Comparison of ENCODE assay signal across 8 cellular contexts in genomic region chr13:72565893-72566292, GRCh38.
DNase-seq lines count a peak whose midpoint lies in the region; ATAC-seq and TF ChIP-seq lines count a peak whose summit lies in the region.

No MANE protein-coding gene starts in this region.

- in situ Hi-C loops in ACHN (cut with HindIII; ENCODE audit: low pct_ligation_motif_present, low pct_unique_long_range_greater_than_20kb, low sequenced_read_pairs): no loop called here

- no peaks in the 10 kb centered on the region for H3K9me2 ChIP-seq in neural cell (ENCODE audit: insufficient read depth, low read length)

- H3K4me3 ChIP-seq in cardiac fibroblast (replicated peaks in 1 of 2; ENCODE audit: low read depth in 2 of 2, low read length in 2 of 2) (no peak overlapping the region), neural cell (ENCODE audit: low read length) (no peak overlapping the region), gastroesophageal sphincter (no peak overlapping the region)

- H3K9me3 ChIP-seq in neural cell (ENCODE audit: low read length): no peaks in the 10 kb centered on the region
- H3K9me3 ChIP-seq in gastroesophageal sphincter: no peaks in the 10 kb centered on the region

- 22 to 25% methylated on average over 1 of the region's 1 CpG for WGBS in gastroesophageal sphincter (ENCODE audit: low coverage in 1 of 2), 2 donors

- H3K36me3 ChIP-seq in neural cell (ENCODE audit: insufficient read depth, low read length) (no peaks in the 10 kb centered on the region), gastroesophageal sphincter (no peaks in the 10 kb centered on the region)

- H3K9ac ChIP-seq in neural cell (ENCODE audit: low read length): no peak overlapping the region

- H3F3A ChIP-seq in neural cell (ENCODE audit: insufficient read depth, low read length, poor library complexity, severe bottlenecking): no peaks in the 10 kb centered on the region

- TF ChIP-seq CTCF in GM20000 (IDR thresholded peaks at IDR 0.05; ENCODE audit: extremely low read depth, missing control alignments) (peak; percentile 36), cardiac fibroblast (IDR thresholded peaks at IDR 0.05; ENCODE audit: low read depth, low read length) (peak; percentile 51), neural cell (IDR thresholded peaks at IDR 0.05; ENCODE audit: poor library complexity, severe bottlenecking) (peak; percentile 74), gastroesophageal sphincter (IDR thresholded peaks at IDR 0.05) (peak in 2 of 4 experiments; percentile 19 to 43)

- H3K4me2 ChIP-seq in neural cell (ENCODE audit: low read length): no peak overlapping the region

- H2AFZ ChIP-seq in neural cell (ENCODE audit: low read depth, low read length): no peak overlapping the region

- TF ChIP-seq POLR2A in gastroesophageal sphincter (IDR thresholded peaks at IDR 0.05): no peak

- no peaks in the 10 kb centered on the region for H3K4me1 ChIP-seq in gastroesophageal sphincter

- intact Hi-C loops in cardiac septum (cut with DNase I): no loop called here

- H3K27ac ChIP-seq in neural cell (ENCODE audit: low read length): no peak overlapping the region
- H3K27ac ChIP-seq in gastroesophageal sphincter: no peak overlapping the region

- ATAC-seq in HG03342 (IDR thresholded peaks at IDR 0.05; ENCODE audit: unreplicated experiment): no peak
- no peak for ATAC-seq in gastroesophageal sphincter

- peak; percentile 84 for TF ChIP-seq RAD21 in neural cell (conservative IDR thresholded peaks at IDR 0.05)

- no peaks in the 10 kb centered on the region for H3K27me3 ChIP-seq in neural cell (ENCODE audit: insufficient read depth, low read depth, low read length)
- no peaks in the 10 kb centered on the region for H3K27me3 ChIP-seq in gastroesophageal sphincter

- no peaks in the 10 kb centered on the region for H4K20me1 ChIP-seq in neural cell (ENCODE audit: insufficient read depth)

- DNase-seq in ACHN: peak; percentile 25
- peak; percentile 7 for DNase-seq in GM20000 (ENCODE audit: low spot score)
- DNase-seq in NCI-H226: peak; percentile 3
- peak; percentile 33 to 42 for DNase-seq in cardiac fibroblast (ENCODE audit: low read depth in 2 of 2)
- DNase-seq in cardiac septum (ENCODE audit: low spot score): no peak

- no peaks in the 10 kb centered on the region for H3K79me2 ChIP-seq in neural cell (replicated peaks; ENCODE audit: insufficient read depth, low read length)

- TF ChIP-seq EP300 in neural cell (conservative IDR thresholded peaks at IDR 0.05; ENCODE audit: poor library complexity, severe bottlenecking) (no peak), gastroesophageal sphincter (IDR thresholded peaks at IDR 0.05) (no peak)

TF ChIP-seq in neural cell, 6 proteins besides CTCF, POLR2A, EP300 and RAD21:
- TF ChIP-seq TAF1 (IDR thresholded peaks at IDR 0.05; ENCODE audit: low read depth) (no peak), SMC3 (conservative IDR thresholded peaks at IDR 0.05; ENCODE audit: poor library complexity) (peak; percentile 75)
